ENCODE assay signal across 9 cellular contexts in genomic region chr16:28609631-28610594, GRCh38. TPM values are rescaled to one million over a fixed set of nuclear protein-coding genes. Genes with fewer than 3 reads are reported as not detected.
A peak's percentile ranks its signal among the peaks of the same experiment; 100 is the strongest.
DNase-seq lines count a peak whose midpoint lies in the region; ATAC-seq and TF ChIP-seq lines count a peak whose summit lies in the region.
"Had no signal": no experiment of that assay in that cellular context is flagged by ENCODE, and none has a peak within 500 bp of the region (broad histone marks: within the 10 kb centered on the region; RNA-seq: fewer than 3 reads in every experiment).

Gene SULT1A1 (minus strand): TSS chr16:28610044. CDS start chr16:28608855, 1,189 bp downstream.

- H3K9me3 ChIP-seq in mucosa of rectum (ENCODE audit: control insufficient read depth in 2 of 2, low read length in 2 of 2), result no peaks in the 10 kb centered on the region
- H3K9me3 ChIP-seq in smooth muscle cell (replicated peaks; ENCODE audit: low read depth), result no peaks in the 10 kb centered on the region

- no peak for TF ChIP-seq CTCF in smooth muscle cell (IDR thresholded peaks at IDR 0.05; ENCODE audit: borderline replicate concordance, insufficient read depth, poor library complexity, severe bottlenecking)

- H3K27me3 ChIP-seq in mucosa of rectum (ENCODE audit: control insufficient read depth in 2 of 2, insufficient read depth in 2 of 2, low read length in 2 of 2) (no peaks in the 10 kb centered on the region), smooth muscle cell (ENCODE audit: low read depth) (no peaks in the 10 kb centered on the region)

- no peak within 1 kb of the TSS for H3K4me2 ChIP-seq in smooth muscle cell

- H3K4me1 ChIP-seq in mucosa of rectum (ENCODE audit: control insufficient read depth in 2 of 2, insufficient read depth in 2 of 2, low read length in 2 of 2) (peaks cover 8 to 14% of the 10 kb centered on the region in 2 donors), smooth muscle cell (ENCODE audit: low read depth) (no peaks in the 10 kb centered on the region)

- DNase-seq in A172 (ENCODE audit: low spot score) (peak; percentile 57), HuH-7 (ENCODE audit: low spot score) (peak; percentile 46), dermis blood vessel endothelial cell (peak; percentile 15), smooth muscle cell (lab: John Stamatoyannopoulos, UW; ENCODE audit: unreplicated experiment) (no peak), germinal center (ENCODE audit: low spot score) (no peak)
- no peak for DNase-seq in stimulated activated CD4-positive, alpha-beta T cell treated with anti-CD3 and anti-CD28 coated beads, Interleukin-2, amount 100 ng/mL, for 24 hours
- DNase-seq: DND-41 had no signal

- ATAC-seq in HG02798 (IDR thresholded peaks at IDR 0.05; ENCODE audit: poor library complexity, unreplicated experiment), result no peak

- no peaks in the 10 kb centered on the region for H3F3A ChIP-seq in smooth muscle cell (ENCODE audit: low read depth)

- no peaks in the 10 kb centered on the region for H3K36me3 ChIP-seq in mucosa of rectum (ENCODE audit: control insufficient read depth in 2 of 2, insufficient read depth in 2 of 2, low read length in 2 of 2)
- H3K36me3 ChIP-seq in smooth muscle cell (ENCODE audit: low read depth), result no peaks in the 10 kb centered on the region

- no peaks in the 10 kb centered on the region for H4K20me1 ChIP-seq in smooth muscle cell (ENCODE audit: low read depth)

- H3K27ac ChIP-seq in mucosa of rectum (ENCODE audit: low read depth in 2 of 2, low read length in 2 of 2), result peak within 1 kb of the TSS; percentile 62 to 71
- H3K27ac ChIP-seq in smooth muscle cell (ENCODE audit: low read depth), result no peak within 1 kb of the TSS

- H3K9ac ChIP-seq in mucosa of rectum (ENCODE audit: low read depth in 1 of 2, low read length in 2 of 2) (peak within 1 kb of the TSS; percentile 5 to 71), smooth muscle cell (ENCODE audit: low read depth) (no peak within 1 kb of the TSS)

- 70% methylated on average over 10 of the region's 11 CpGs for WGBS in smooth muscle cell (ENCODE audit: low lambda C conversion rate)

- no peaks in the 10 kb centered on the region for H3K79me2 ChIP-seq in smooth muscle cell (ENCODE audit: low read depth)

- H3K4me3 ChIP-seq in mucosa of rectum (ENCODE audit: low read length in 2 of 2) (peak within 1 kb of the TSS; percentile 37 to 69), smooth muscle cell (no peak within 1 kb of the TSS)

- no peak within 1 kb of the TSS for H2AFZ ChIP-seq in smooth muscle cell (ENCODE audit: low read depth)

RNA-seq across cellular contexts. Expression of gene SULT1A1, which starts in this region (rescaled TPM):
- 94.4 and 111 TPM in 2 replicates for total RNA-seq in A172 (2014; rRNA removed; shearing (Covaris generic))
- total RNA-seq in dermis blood vessel endothelial cell, result 1.2 and 4.4 TPM in 2 replicates
- total RNA-seq in smooth muscle cell, result 0.09 TPM in 1 of 2 replicates, not detected in the other
- polyA plus RNA-seq in smooth muscle cell, result 0.72 and 1.3 TPM in 2 replicates

Comparison
In these comparisons a context has a peak if more than half of its experiments do, and no peak if none do; other contexts are left out.
1. RNA of gene SULT1A1 (total RNA-seq): 94.4 to 111 TPM in A172; 1.2 to 4.4 TPM in dermis blood vessel endothelial cell and 0.09 TPM in smooth muscle cell; every median in the first group is over 10 times any median in the second.
2. DNase-seq: peak in A172 (single experiment), HuH-7 (single experiment) and dermis blood vessel endothelial cell (single experiment); none in smooth muscle cell (single experiment), stimulated activated CD4-positive, alpha-beta T cell treated with anti-CD3 and anti-CD28 coated beads, Interleukin-2, amount 100 ng/mL, for 24 hours (0 of 2) and germinal center (single experiment).